In the genomic region with DNA sequence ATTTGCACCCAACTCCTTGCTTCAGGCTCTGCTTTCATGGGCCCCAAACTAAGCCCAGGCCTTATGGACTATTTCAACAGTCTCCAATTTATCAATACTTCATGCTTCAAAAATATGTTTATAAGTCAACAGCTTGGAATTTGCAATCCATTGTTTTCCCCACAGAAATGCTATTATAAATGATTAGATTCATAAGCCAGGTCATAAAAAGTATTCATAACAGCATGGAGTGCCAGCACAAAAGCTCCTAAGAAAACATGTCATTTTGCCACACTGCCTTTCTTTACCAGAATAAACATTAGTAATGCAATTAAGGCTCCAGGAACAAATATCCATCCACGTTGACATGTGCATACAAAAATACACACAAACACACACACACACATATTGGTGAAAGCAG, we compare ENCODE assay signal across 18 cellular contexts.
"Had no signal": no experiment of that assay in that cellular context is flagged by ENCODE, and none has a peak within 500 bp of the region (broad histone marks: within the 10 kb centered on the region; RNA-seq: fewer than 3 reads in every experiment).

No MANE protein-coding gene starts in this region.

- DNase-seq: activated B cell treated with CpG ODN at 0.5 μM for 24 hours; activated CD4-positive, alpha-beta T cell treated with anti-CD3 and anti-CD28 coated beads, Interleukin-2, amount 10 ng/mL, durations not matched to agents 7 days and 5 days; activated CD8-positive, alpha-beta memory T cell treated with anti-CD3 and anti-CD28 coated beads for 24 hours; activated naive CD4-positive, alpha-beta T cell treated with anti-CD3 and anti-CD28 coated beads, Interleukin-2, amount 10 ng/mL, durations not matched to agents 7 days and 5 days; adrenal gland; hippocampal formation; kidney; left lung; naive thymus-derived CD8-positive, alpha-beta T cell; nucleus accumbens; posterior cingulate gyrus; retina; stimulated activated CD4-positive, alpha-beta T cell treated with anti-CD3 and anti-CD28 coated beads, Interleukin-4, amount 100 ng/mL, for 24 hours; trophoblast cell had no signal

- H3K4me3 ChIP-seq: adrenal gland, left lung, suprapubic skin had no signal

- H3K27me3 Mint-ChIP-seq: activated B cell treated with CpG ODN at 0.5 μM for 24 hours; activated CD4-positive, alpha-beta T cell treated with anti-CD3 and anti-CD28 coated beads, Interleukin-2, amount 10 ng/mL, durations not matched to agents 7 days and 5 days; activated naive CD4-positive, alpha-beta T cell treated with anti-CD3 and anti-CD28 coated beads, Interleukin-2, amount 10 ng/mL, durations not matched to agents 7 days and 5 days; memory B cell; naive thymus-derived CD8-positive, alpha-beta T cell; stimulated activated naive CD8-positive, alpha-beta T cell treated with anti-CD3 and anti-CD28 coated beads, Interleukin-15, Interleukin-2, amounts not matched to agents 100 ng/mL and 50 ng/mL, for 24 hours had no signal

- ATAC-seq: esophagus mucosa; left lung; naive thymus-derived CD8-positive, alpha-beta T cell had no signal

- H3K27ac ChIP-seq: adrenal gland, left lung, suprapubic skin had no signal

- H3K36me3 ChIP-seq: adrenal gland, left lung, suprapubic skin had no signal

- H3K27me3 ChIP-seq: adrenal gland, left lung, suprapubic skin had no signal

- H3K9me3 Mint-ChIP-seq: activated B cell treated with CpG ODN at 0.5 μM for 24 hours; activated CD4-positive, alpha-beta T cell treated with anti-CD3 and anti-CD28 coated beads, Interleukin-2, amount 10 ng/mL, durations not matched to agents 7 days and 5 days; activated naive CD4-positive, alpha-beta T cell treated with anti-CD3 and anti-CD28 coated beads, Interleukin-2, amount 10 ng/mL, durations not matched to agents 7 days and 5 days; memory B cell; naive thymus-derived CD8-positive, alpha-beta T cell had no signal

- H3K4me3 Mint-ChIP-seq: activated B cell treated with CpG ODN at 0.5 μM for 24 hours; activated CD4-positive, alpha-beta T cell treated with anti-CD3 and anti-CD28 coated beads, Interleukin-2, amount 10 ng/mL, durations not matched to agents 7 days and 5 days; activated naive CD4-positive, alpha-beta T cell treated with anti-CD3 and anti-CD28 coated beads, Interleukin-2, amount 10 ng/mL, durations not matched to agents 7 days and 5 days; memory B cell; naive thymus-derived CD8-positive, alpha-beta T cell; stimulated activated naive CD8-positive, alpha-beta T cell treated with anti-CD3 and anti-CD28 coated beads, Interleukin-15, Interleukin-2, amounts not matched to agents 100 ng/mL and 50 ng/mL, for 24 hours had no signal

- H3K9me3 ChIP-seq: adrenal gland, left lung, suprapubic skin had no signal

- H3K36me3 Mint-ChIP-seq: naive thymus-derived CD8-positive, alpha-beta T cell had no signal

- H3K27ac Mint-ChIP-seq: activated B cell treated with CpG ODN at 0.5 μM for 24 hours; activated CD4-positive, alpha-beta T cell treated with anti-CD3 and anti-CD28 coated beads, Interleukin-2, amount 10 ng/mL, durations not matched to agents 7 days and 5 days; activated naive CD4-positive, alpha-beta T cell treated with anti-CD3 and anti-CD28 coated beads, Interleukin-2, amount 10 ng/mL, durations not matched to agents 7 days and 5 days; stimulated activated naive CD8-positive, alpha-beta T cell treated with anti-CD3 and anti-CD28 coated beads, Interleukin-15, Interleukin-2, amounts not matched to agents 100 ng/mL and 50 ng/mL, for 24 hours had no signal

- H3K4me1 ChIP-seq: adrenal gland, left lung, suprapubic skin had no signal
